Comparison of ENCODE assay signal across 8 cellular contexts in genomic region chr6:160534050-160534696, GRCh38.
DNase-seq lines count a peak whose midpoint lies in the region; ATAC-seq and TF ChIP-seq lines count a peak whose summit lies in the region.

No MANE protein-coding gene starts in this region.

- peaks cover 0 to 6% (median 0%) of the 10 kb centered on the region in 12 donors for H3K4me1 ChIP-seq in heart left ventricle

- TF ChIP-seq CTCF in C4-2B (conservative IDR thresholded peaks at IDR 0.05) (peak; percentile 90), heart left ventricle (IDR thresholded peaks at IDR 0.05) (peak; percentile 80 to 96 (median 90))

- peak; percentile 8 to 30 for DNase-seq in SHP77 (lab: John Stamatoyannopoulos, UW)
- DNase-seq in activated naive CD4-positive, alpha-beta T cell treated with anti-CD3 and anti-CD28 coated beads, Interleukin-2, amount 50 U/mL, for 16 hours = peak; percentile 55
- peak; percentile 31 to 67 (median 34) for DNase-seq in heart left ventricle
- DNase-seq in renal cortical epithelial cell (ENCODE audit: low read depth) = peak; percentile 21
- DNase-seq in DMS79 (lab: John Stamatoyannopoulos, UW) = no peak

- WGBS in heart left ventricle, 4 donors = 8 to 19% (median 15%) methylated on average over 9 of the region's 9 CpGs

- no peak overlapping the region; the same call in 1 of the 2 replicates for H3K27ac ChIP-seq in C4-2B
- no peak overlapping the region for H3K27ac ChIP-seq in heart left ventricle

- intact Hi-C loops in heart left ventricle (cut with DNase I) = loop anchor here in 9 of 10 donors (1.0 to 10.0 kb wide), 4 partner anchors 14 to 669 kb away; no protein-coding TSS in a partner anchor

- no peak for TF ChIP-seq POLR2A in heart left ventricle (IDR thresholded peaks at IDR 0.05)

- H3K36me3 ChIP-seq in heart left ventricle = no peaks in the 10 kb centered on the region

- peak overlapping the region in 5 of 12 donors; percentile 8 to 42 (median 11) for H3K4me3 ChIP-seq in heart left ventricle

- H3K27me3 ChIP-seq in heart left ventricle = peaks cover 0 to 4% (median 0%) of the 10 kb centered on the region in 9 donors

- H3K9me3 ChIP-seq in heart left ventricle = no peaks in the 10 kb centered on the region

- ATAC-seq in GM19035 (IDR thresholded peaks at IDR 0.05; ENCODE audit: unreplicated experiment) = peak; percentile 87
- ATAC-seq in HG03378 (IDR thresholded peaks at IDR 0.05; ENCODE audit: unreplicated experiment) = peak; percentile 88
- peak; percentile 42 to 68 (median 56) for ATAC-seq in heart left ventricle
